In the genomic region with DNA sequence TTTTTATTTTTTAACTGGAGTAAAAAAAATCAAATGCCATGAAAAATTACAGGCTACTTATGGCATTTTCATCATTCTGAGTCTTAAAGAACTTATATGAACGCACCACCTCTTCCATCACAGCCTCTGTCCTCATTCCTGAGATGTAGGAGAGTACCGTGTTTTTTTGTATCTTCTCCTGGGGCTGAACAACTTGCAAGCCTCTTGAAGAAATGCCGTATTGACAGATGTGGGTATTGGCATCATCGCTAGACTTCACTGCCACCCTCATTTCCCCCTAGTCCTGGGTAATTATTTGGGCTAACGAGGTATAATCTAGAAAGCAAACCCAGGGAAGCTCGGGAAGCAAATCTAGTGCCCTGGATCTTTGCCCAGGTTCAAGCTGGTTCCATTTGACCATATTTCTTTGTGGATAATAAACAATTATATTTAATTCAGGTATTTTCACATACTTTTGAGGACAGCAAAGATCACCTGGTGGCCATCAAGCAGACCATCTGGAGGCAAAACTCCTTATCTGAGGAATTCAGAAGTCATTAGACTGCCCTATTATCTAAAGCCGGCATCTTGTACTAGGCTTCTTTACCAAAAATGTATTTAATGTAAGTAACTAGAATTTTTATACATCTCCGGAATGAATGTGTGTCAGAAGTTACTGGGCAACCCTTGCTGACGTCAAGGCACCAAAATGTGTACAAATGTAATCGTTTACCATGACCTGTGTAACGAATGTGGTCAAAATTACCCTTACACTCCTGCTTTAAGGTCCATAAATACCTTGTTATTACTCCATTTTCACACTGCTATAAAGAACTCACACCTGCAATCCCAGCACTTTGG, we compare ENCODE assay signal across 24 cellular contexts. TPM values are rescaled to one million over a fixed set of nuclear protein-coding genes. Genes with fewer than 3 reads are reported as not detected.
DNase-seq lines count a peak whose midpoint lies in the region; ATAC-seq, FAIRE-seq and TF ChIP-seq lines count a peak whose summit lies in the region.
"Had no signal": no experiment of that assay in that cellular context is flagged by ENCODE, and none has a peak within 500 bp of the region (broad histone marks: within the 10 kb centered on the region; RNA-seq: fewer than 3 reads in every experiment).

No MANE protein-coding gene starts in this region.

- no peaks in the 10 kb centered on the region for H3K9me3 Mint-ChIP-seq in activated CD4-positive, alpha-beta T cell treated with anti-CD3 and anti-CD28 coated beads, Interleukin-2, amount 10 ng/mL, durations not matched to agents 24 days and 14 days
- H3K9me3 Mint-ChIP-seq in activated CD4-positive, alpha-beta T cell treated with anti-CD3 and anti-CD28 coated beads, Interleukin-2, amount 10 ng/mL, durations not matched to agents 7 days and 5 days: no peaks in the 10 kb centered on the region
- peaks cover 7% of the 10 kb centered on the region for H3K9me3 Mint-ChIP-seq in activated B cell treated with CpG ODN at 0.5 μM for 24 hours
- peaks cover 18% of the 10 kb centered on the region for H3K9me3 Mint-ChIP-seq in nephron progenitor cell
- H3K9me3 Mint-ChIP-seq: CD4-positive, alpha-beta T cell had no signal

- POLR2A ChIA-PET in activated CD4-positive, alpha-beta T cell treated with anti-CD3 and anti-CD28 coated beads, Interleukin-2, amount 10 ng/mL, durations not matched to agents 7 days and 5 days (lab: Charles Lee): no interaction called here
- POLR2A ChIA-PET in activated B cell treated with CpG ODN at 0.5 μM for 24 hours (lab: Charles Lee): interaction anchor here (0.8 kb wide), 1 partner anchor 332 kb away, joined by 3 read pairs; a partner anchor contains a TSS

- H3K36me3 Mint-ChIP-seq in activated CD4-positive, alpha-beta T cell treated with anti-CD3 and anti-CD28 coated beads, Interleukin-2, amount 10 ng/mL, durations not matched to agents 24 days and 14 days (ENCODE audit: low read depth): peaks cover 37% of the 10 kb centered on the region
- peaks cover 26% of the 10 kb centered on the region for H3K36me3 Mint-ChIP-seq in activated CD4-positive, alpha-beta T cell treated with anti-CD3 and anti-CD28 coated beads, Interleukin-2, amount 10 ng/mL, durations not matched to agents 7 days and 5 days (ENCODE audit: low read depth)
- H3K36me3 Mint-ChIP-seq in activated B cell treated with CpG ODN at 0.5 μM for 24 hours (ENCODE audit: low read depth) (peaks cover 33% of the 10 kb centered on the region), nephron progenitor cell (ENCODE audit: low read depth) (peaks cover 48% of the 10 kb centered on the region)

- CTCF ChIA-PET in activated CD4-positive, alpha-beta T cell treated with anti-CD3 and anti-CD28 coated beads, Interleukin-2, amount 10 ng/mL, durations not matched to agents 7 days and 5 days (lab: Charles Lee): interaction anchor here (0.6 to 1.2 kb wide), 4 partner anchors 9 to 262 kb away, joined by 3 to 5 read pairs (median 4); no protein-coding TSS in a partner anchor
- CTCF ChIA-PET in activated B cell treated with CpG ODN at 0.5 μM for 24 hours (lab: Charles Lee): interaction anchor here (1.1 to 3.0 kb wide), 2 partner anchors 8 to 223 kb away, joined by 4 to 12 read pairs; no protein-coding TSS in a partner anchor

- no peak overlapping the region for H3K4me3 Mint-ChIP-seq in activated CD4-positive, alpha-beta T cell treated with anti-CD3 and anti-CD28 coated beads, Interleukin-2, amount 10 ng/mL, durations not matched to agents 24 days and 14 days
- H3K4me3 Mint-ChIP-seq in activated CD4-positive, alpha-beta T cell treated with anti-CD3 and anti-CD28 coated beads, Interleukin-2, amount 10 ng/mL, durations not matched to agents 7 days and 5 days: no peak overlapping the region
- no peak overlapping the region for H3K4me3 Mint-ChIP-seq in activated B cell treated with CpG ODN at 0.5 μM for 24 hours
- no peak overlapping the region for H3K4me3 Mint-ChIP-seq in nephron progenitor cell
- H3K4me3 Mint-ChIP-seq: CD14-positive monocyte; CD4-positive, alpha-beta T cell; CD8-positive, alpha-beta memory T cell; GM23338; H9 had no signal

- peak; percentile 43 for DNase-seq in activated CD4-positive, alpha-beta T cell treated with anti-CD3 and anti-CD28 coated beads, Interleukin-2, amount 10 ng/mL, durations not matched to agents 24 days and 14 days
- no peak for DNase-seq in activated CD4-positive, alpha-beta T cell treated with anti-CD3 and anti-CD28 coated beads, Interleukin-2, amount 10 ng/mL, durations not matched to agents 7 days and 5 days
- DNase-seq in activated B cell treated with CpG ODN at 0.5 μM for 24 hours: no peak
- no peak for DNase-seq in nephron progenitor cell
- DNase-seq in T-helper 2 cell: no peak
- no peak for DNase-seq in NCI-H2081 treated with DMSO at 0.1 percent for 48 hours (lab: John Stamatoyannopoulos, UW)
- DNase-seq in urothelium cell line (ENCODE audit: low spot score): no peak
- DNase-seq: 8988T; ACHN; AML-193; BE2C; CD4-positive, alpha-beta T cell; CD8-positive, alpha-beta memory T cell; DMS 273 treated with DMSO at 0.1 percent for 48 hours; DMS79; EL; GDM1; H9 had no signal

- no peak for ATAC-seq in activated B cell treated with CpG ODN at 0.5 μM for 24 hours (ENCODE audit: low read depth)
- ATAC-seq: A549, GM23338, HCT116 had no signal

- no peaks in the 10 kb centered on the region for H3K27me3 Mint-ChIP-seq in activated CD4-positive, alpha-beta T cell treated with anti-CD3 and anti-CD28 coated beads, Interleukin-2, amount 10 ng/mL, durations not matched to agents 24 days and 14 days
- H3K27me3 Mint-ChIP-seq in activated CD4-positive, alpha-beta T cell treated with anti-CD3 and anti-CD28 coated beads, Interleukin-2, amount 10 ng/mL, durations not matched to agents 7 days and 5 days: no peaks in the 10 kb centered on the region
- no peaks in the 10 kb centered on the region for H3K27me3 Mint-ChIP-seq in activated B cell treated with CpG ODN at 0.5 μM for 24 hours
- no peaks in the 10 kb centered on the region for H3K27me3 Mint-ChIP-seq in nephron progenitor cell (ENCODE audit: low read depth, poor library complexity)
- H3K27me3 Mint-ChIP-seq: CD4-positive, alpha-beta T cell; CD8-positive, alpha-beta memory T cell had no signal

- no peaks in the 10 kb centered on the region for H3K4me1 Mint-ChIP-seq in activated CD4-positive, alpha-beta T cell treated with anti-CD3 and anti-CD28 coated beads, Interleukin-2, amount 10 ng/mL, durations not matched to agents 24 days and 14 days
- no peaks in the 10 kb centered on the region for H3K4me1 Mint-ChIP-seq in activated CD4-positive, alpha-beta T cell treated with anti-CD3 and anti-CD28 coated beads, Interleukin-2, amount 10 ng/mL, durations not matched to agents 7 days and 5 days
- H3K4me1 Mint-ChIP-seq in activated B cell treated with CpG ODN at 0.5 μM for 24 hours: peaks cover 27% of the 10 kb centered on the region
- H3K4me1 Mint-ChIP-seq in nephron progenitor cell: no peaks in the 10 kb centered on the region
- H3K4me1 Mint-ChIP-seq: CD14-positive monocyte; CD8-positive, alpha-beta memory T cell; GM23338; H9 had no signal

- no peak overlapping the region for H3K27ac Mint-ChIP-seq in activated CD4-positive, alpha-beta T cell treated with anti-CD3 and anti-CD28 coated beads, Interleukin-2, amount 10 ng/mL, durations not matched to agents 24 days and 14 days
- no peak overlapping the region for H3K27ac Mint-ChIP-seq in activated CD4-positive, alpha-beta T cell treated with anti-CD3 and anti-CD28 coated beads, Interleukin-2, amount 10 ng/mL, durations not matched to agents 7 days and 5 days
- H3K27ac Mint-ChIP-seq in activated B cell treated with CpG ODN at 0.5 μM for 24 hours: peak overlapping the region; percentile 61
- H3K27ac Mint-ChIP-seq in nephron progenitor cell: peak overlapping the region; percentile 54
- H3K27ac Mint-ChIP-seq: CD14-positive monocyte; CD4-positive, alpha-beta T cell; CD8-positive, alpha-beta memory T cell; GM23338; H9 had no signal

- intact Hi-C loops in activated CD4-positive, alpha-beta T cell treated with anti-CD3 and anti-CD28 coated beads, Interleukin-2, amount 10 ng/mL, durations not matched to agents 24 days and 14 days (cut with micrococcal nuclease): no loop called here
- intact Hi-C loops in activated B cell treated with CpG ODN at 0.5 μM for 24 hours (cut with micrococcal nuclease): no loop called here

- TF ChIP-seq CTCF in activated B cell treated with CpG ODN at 0.5 μM for 24 hours (IDR thresholded peaks at IDR 0.05) (no peak), nephron progenitor cell (IDR thresholded peaks at IDR 0.05) (no peak)

- FAIRE-seq in urothelium cell line (lab: Jason Lieb, UNC): no peak
- FAIRE-seq: A549, D721Med, GM19239 had no signal

RNA-seq across cellular contexts. Expression of a gene that starts 55.9 kb away (rescaled TPM):
- total RNA-seq in activated CD4-positive, alpha-beta T cell treated with anti-CD3 and anti-CD28 coated beads, Interleukin-2, amount 10 ng/mL, durations not matched to agents 24 days and 14 days: 12.1 and 15.6 TPM in 2 replicates
- 10 to 100 TPM in 1 of 2 experiments, 1 to 10 TPM in 1; 10.0 to 11.8 TPM for total RNA-seq in activated CD4-positive, alpha-beta T cell treated with anti-CD3 and anti-CD28 coated beads, Interleukin-2, amount 10 ng/mL, durations not matched to agents 7 days and 5 days
- total RNA-seq in activated B cell treated with CpG ODN at 0.5 μM for 24 hours: 23.8 and 28.4 TPM in 2 replicates

Comparison
In these comparisons a context has a peak if more than half of its experiments do, and no peak if none do; other contexts are left out.
1. H3K27ac Mint-ChIP-seq: peak in activated B cell treated with CpG ODN at 0.5 μM for 24 hours (single experiment) and nephron progenitor cell (single experiment); none in activated CD4-positive, alpha-beta T cell treated with anti-CD3 and anti-CD28 coated beads, Interleukin-2, amount 10 ng/mL, durations not matched to agents 24 days and 14 days (single experiment) and activated CD4-positive, alpha-beta T cell treated with anti-CD3 and anti-CD28 coated beads, Interleukin-2, amount 10 ng/mL, durations not matched to agents 7 days and 5 days (single experiment).